In the genomic region with DNA sequence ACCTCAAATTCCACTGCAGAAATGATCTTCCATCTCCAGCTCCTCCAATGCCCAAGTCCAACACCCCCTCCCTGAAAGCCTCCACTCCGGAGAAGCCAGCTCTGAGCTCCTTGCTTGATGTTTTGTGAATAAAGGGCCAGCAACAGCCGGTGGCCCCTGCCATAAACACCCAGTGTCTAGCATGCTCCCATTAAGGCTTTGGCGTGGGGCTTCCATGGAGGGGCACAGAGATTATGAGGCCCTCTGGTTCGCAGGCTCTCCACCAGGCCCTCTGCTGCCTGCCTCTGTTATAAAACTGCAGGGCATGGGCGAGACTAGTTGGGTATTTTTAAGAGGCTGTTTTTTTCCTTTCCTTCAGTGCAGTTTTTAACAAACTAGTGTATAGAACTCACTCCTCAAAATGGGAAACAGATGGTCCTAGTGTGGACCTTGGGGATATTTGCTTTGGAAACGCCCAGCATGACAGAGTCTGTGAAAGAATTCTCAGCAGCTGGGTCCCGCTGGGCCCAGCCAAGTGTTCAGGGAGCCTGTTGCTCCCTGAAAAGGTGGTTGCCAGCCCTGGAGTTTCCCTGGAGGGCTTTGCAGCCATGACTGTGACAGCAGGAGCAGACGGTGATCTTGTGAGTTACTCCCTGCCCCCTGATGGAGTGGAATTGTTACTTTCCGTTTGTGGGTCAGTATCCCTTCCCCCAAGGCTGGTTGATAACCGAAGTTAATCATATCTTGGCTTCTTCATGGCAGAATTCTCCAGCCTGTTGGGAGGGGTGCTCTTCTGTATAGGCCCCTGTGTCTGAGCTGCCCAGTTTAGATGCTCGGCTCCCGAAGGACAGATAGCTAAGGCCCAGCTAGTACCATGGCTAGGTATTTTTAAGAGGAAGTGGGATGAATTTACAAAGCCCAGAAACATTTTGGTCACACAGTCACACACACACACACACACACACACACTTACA, we compare ENCODE assay signal across 12 cellular contexts.
DNase-seq lines count a peak whose midpoint lies in the region; ATAC-seq, FAIRE-seq and TF ChIP-seq lines count a peak whose summit lies in the region.
"Had no signal": no experiment of that assay in that cellular context is flagged by ENCODE, and none has a peak within 500 bp of the region (broad histone marks: within the 10 kb centered on the region; RNA-seq: fewer than 3 reads in every experiment).

No MANE protein-coding gene starts in this region.

- peak; percentile 63 for ATAC-seq in gastroesophageal sphincter
- peak in 3 of 4 donors; percentile 30 to 49 (median 48) for ATAC-seq in pancreas
- no peak for ATAC-seq in HG02642 (IDR thresholded peaks at IDR 0.05; ENCODE audit: poor library complexity, unreplicated experiment)

- no peak overlapping the region for H3K9ac ChIP-seq in SK-N-MC (ENCODE audit: insufficient read length)
- H3K9ac ChIP-seq: parathyroid adenoma had no signal

- peak overlapping the region; percentile 42; the same call in 1 of the 2 replicates for H3K4me3 ChIP-seq in SK-N-MC
- no peak overlapping the region for H3K4me3 ChIP-seq in gastroesophageal sphincter
- no peak overlapping the region for H3K4me3 ChIP-seq in pancreas

- TF ChIP-seq CTCF in gastroesophageal sphincter (IDR thresholded peaks at IDR 0.05), result no peak
- TF ChIP-seq CTCF in pancreas (IDR thresholded peaks at IDR 0.05), result no peak

- no peaks in the 10 kb centered on the region for H3K36me3 ChIP-seq in SK-N-MC (ENCODE audit: insufficient read depth, low read length)
- no peaks in the 10 kb centered on the region for H3K36me3 ChIP-seq in gastroesophageal sphincter
- H3K36me3 ChIP-seq in pancreas, result no peaks in the 10 kb centered on the region

- TF ChIP-seq POLR2A in gastroesophageal sphincter (IDR thresholded peaks at IDR 0.05) (no peak), GM12892 (IDR thresholded peaks at IDR 0.05; ENCODE audit: low read depth, low read length) (no peak)

- no peaks in the 10 kb centered on the region for H3K9me3 ChIP-seq in SK-N-MC (ENCODE audit: low read depth, low read length)
- H3K9me3 ChIP-seq in gastroesophageal sphincter, result peaks cover 0 to 20% (median 0%) of the 10 kb centered on the region in 3 donors
- H3K9me3 ChIP-seq in pancreas, result no peaks in the 10 kb centered on the region

- H3K27ac ChIP-seq in SK-N-MC, result peak overlapping the region; percentile 87
- H3K27ac ChIP-seq in gastroesophageal sphincter, result peak overlapping the region in 3 of 4 donors; percentile 58 to 71 (median 60)
- H3K27ac ChIP-seq in pancreas, result peak overlapping the region in 3 of 4 donors; percentile 29 to 66 (median 36)
- H3K27ac ChIP-seq: parathyroid adenoma had no signal

- peak; percentile 84 for DNase-seq in AG20443 (ENCODE audit: low spot score)
- no peak for DNase-seq in SK-N-MC (ENCODE audit: low read depth, low spot score)
- no peak for DNase-seq in pancreas
- no peak for DNase-seq in NCI-H1048 (lab: John Stamatoyannopoulos, UW)
- no peak for DNase-seq in GM12892 (ENCODE audit: insufficient read length)
- no peak for DNase-seq in iPS-NIHi7 (ENCODE audit: extremely low spot score)
- DNase-seq: activated CD4-positive, CD25-positive, alpha-beta regulatory T cell treated with anti-CD3 and anti-CD28 coated beads, Interleukin-2, amount 50 U/mL, for 72 hours; activated effector memory CD4-positive, alpha-beta T cell treated with anti-CD3 and anti-CD28 coated beads, Interleukin-2, amount 50 U/mL, for 16 hours; GOT3 had no signal

- TF ChIP-seq EP300 in gastroesophageal sphincter (IDR thresholded peaks at IDR 0.05), result no peak

- no peaks in the 10 kb centered on the region for H3K27me3 ChIP-seq in gastroesophageal sphincter
- no peaks in the 10 kb centered on the region for H3K27me3 ChIP-seq in pancreas

- intact Hi-C loops in pancreas (cut with DNase I), result no loop called here

- 59 to 65% methylated on average over 6 to 8 of the region's 12 CpGs for WGBS in gastroesophageal sphincter (ENCODE audit: low coverage in 1 of 2), 2 donors
- 52 to 62% methylated on average over 12 of the region's 12 CpGs for WGBS in pancreas, 2 donors

- H3K4me1 ChIP-seq in gastroesophageal sphincter (peaks cover 0 to 18% (median 5%) of the 10 kb centered on the region in 3 donors), pancreas (no peaks in the 10 kb centered on the region)
- H3K4me1 ChIP-seq: parathyroid adenoma had no signal

- no peak for FAIRE-seq in pancreas (lab: Jason Lieb, UNC)
- FAIRE-seq in GM12892 (lab: Jason Lieb, UNC), result no peak

Comparison
In these comparisons a context has a peak if more than half of its experiments do, and no peak if none do; other contexts are left out.
1. H3K27ac ChIP-seq: peak in every context shown above with its lines; median percentile 87 in SK-N-MC; 60 in gastroesophageal sphincter; 36 in pancreas.